In genomic region chr1:35769188-35769758, GRCh38 we compare ENCODE assay signal across 9 cellular contexts. TPM values are rescaled to one million over a fixed set of nuclear protein-coding genes. Genes with fewer than 3 reads are reported as not detected.
DNase-seq lines count a peak whose midpoint lies in the region; ATAC-seq, FAIRE-seq and TF ChIP-seq lines count a peak whose summit lies in the region.
"Had no signal": no experiment of that assay in that cellular context is flagged by ENCODE, and none has a peak within 500 bp of the region (broad histone marks: within the 10 kb centered on the region; RNA-seq: fewer than 3 reads in every experiment).

No MANE protein-coding gene starts in this region.

- peaks cover 0 to 17% (median 0%) of the 10 kb centered on the region in 11 experiments; a peak in 7 of 22 replicates for H4K20me1 ChIP-seq in BLaER1 treated with 17β-estradiol and CSF1 and Interleukin-3, amounts not matched to agents 10 nM and 100 nM

- H3K27ac Mint-ChIP-seq in activated CD4-positive, alpha-beta T cell treated with anti-CD3 and anti-CD28 coated beads, Interleukin-2, amount 10 ng/mL, durations not matched to agents 24 days and 14 days = peak overlapping the region; percentile 83
- peak overlapping the region; percentile 80 for H3K27ac Mint-ChIP-seq in dendritic cell treated with granulocyte-macrophage colony-stimulating factor and Interleukin-4, amounts not matched to agents 40 ng/mL and 50 ng/mL, for 4 days

- H3K9me3 Mint-ChIP-seq in activated CD4-positive, alpha-beta T cell treated with anti-CD3 and anti-CD28 coated beads, Interleukin-2, amount 10 ng/mL, durations not matched to agents 24 days and 14 days = no peaks in the 10 kb centered on the region
- no peaks in the 10 kb centered on the region for H3K9me3 Mint-ChIP-seq in dendritic cell treated with granulocyte-macrophage colony-stimulating factor and Interleukin-4, amounts not matched to agents 40 ng/mL and 50 ng/mL, for 4 days

- peak; percentile 86 for FAIRE-seq in GM19239 (lab: Jason Lieb, UNC)
- FAIRE-seq: islet of Langerhans had no signal

- peak; percentile 88 for DNase-seq in GM19239 (ENCODE audit: insufficient read length, low spot score)
- peak; percentile 99 for DNase-seq in NCI-H510A treated with DMSO at 0.1 percent for 48 hours (lab: John Stamatoyannopoulos, UW)
- DNase-seq in activated CD4-positive, alpha-beta T cell treated with anti-CD3 and anti-CD28 coated beads, Interleukin-2, amount 10 ng/mL, durations not matched to agents 24 days and 14 days = peak; percentile 97
- peak; percentile 82 for DNase-seq in stimulated activated CD4-positive, alpha-beta T cell treated with anti-CD3 and anti-CD28 coated beads, Interleukin-4, amount 100 ng/mL, for 1 hour

- H3K27me3 Mint-ChIP-seq in activated CD4-positive, alpha-beta T cell treated with anti-CD3 and anti-CD28 coated beads, Interleukin-2, amount 10 ng/mL, durations not matched to agents 24 days and 14 days = no peaks in the 10 kb centered on the region
- H3K27me3 Mint-ChIP-seq in dendritic cell treated with granulocyte-macrophage colony-stimulating factor and Interleukin-4, amounts not matched to agents 40 ng/mL and 50 ng/mL, for 4 days = no peaks in the 10 kb centered on the region

- H3K9me3 ChIP-seq in BLaER1 treated with 17β-estradiol and CSF1 and Interleukin-3, amounts not matched to agents 10 nM and 100 nM (replicated peaks in 1 of 11) = no peaks in the 10 kb centered on the region
- no peaks in the 10 kb centered on the region for H3K9me3 ChIP-seq in liver (ENCODE audit: control insufficient read depth in 4 of 4, low read length in 3 of 4)

- TF ChIP-seq RAD21 in liver (IDR thresholded peaks at IDR 0.05) = no peak

- H3K4me3 Mint-ChIP-seq in activated CD4-positive, alpha-beta T cell treated with anti-CD3 and anti-CD28 coated beads, Interleukin-2, amount 10 ng/mL, durations not matched to agents 24 days and 14 days = peak overlapping the region; percentile 93
- peak overlapping the region; percentile 92 for H3K4me3 Mint-ChIP-seq in dendritic cell treated with granulocyte-macrophage colony-stimulating factor and Interleukin-4, amounts not matched to agents 40 ng/mL and 50 ng/mL, for 4 days

- intact Hi-C loops in activated CD4-positive, alpha-beta T cell treated with anti-CD3 and anti-CD28 coated beads, Interleukin-2, amount 10 ng/mL, durations not matched to agents 24 days and 14 days (cut with micrococcal nuclease) = loop anchor here (1.0 to 2.0 kb wide), 2 partner anchors 50 to 212 kb away; partner anchors contain the start of genes C1orf216, KIAA0319L and NCDN
- intact Hi-C loops in dendritic cell treated with granulocyte-macrophage colony-stimulating factor and Interleukin-4, amounts not matched to agents 40 ng/mL and 50 ng/mL, for 4 days (cut with micrococcal nuclease) = no loop called here

- H3K4me2 ChIP-seq in BLaER1 treated with 17β-estradiol and CSF1 and Interleukin-3, amounts not matched to agents 10 nM and 100 nM = peak overlapping the region; percentile 77 to 91 (median 87)

- WGBS in liver = under 1% methylated on average over 58 of the region's 58 CpGs

- peak overlapping the region; percentile 80 to 96 (median 90) for H3K4me3 ChIP-seq in BLaER1 treated with 17β-estradiol and CSF1 and Interleukin-3, amounts not matched to agents 10 nM and 100 nM
- peak overlapping the region; percentile 78 to 79 (median 78) for H3K4me3 ChIP-seq in liver (ENCODE audit: low read depth in 1 of 3, low read length in 3 of 3)

- peaks cover 4% of the 10 kb centered on the region for H3K36me3 Mint-ChIP-seq in activated CD4-positive, alpha-beta T cell treated with anti-CD3 and anti-CD28 coated beads, Interleukin-2, amount 10 ng/mL, durations not matched to agents 24 days and 14 days (ENCODE audit: low read depth)
- peaks cover 9% of the 10 kb centered on the region for H3K36me3 Mint-ChIP-seq in dendritic cell treated with granulocyte-macrophage colony-stimulating factor and Interleukin-4, amounts not matched to agents 40 ng/mL and 50 ng/mL, for 4 days (ENCODE audit: low read depth)

- H3K36me3 ChIP-seq in BLaER1 treated with 17β-estradiol and CSF1 and Interleukin-3, amounts not matched to agents 10 nM and 100 nM = peaks cover 0 to 27% (median 10%) of the 10 kb centered on the region in 11 experiments; a peak in 12 of 22 replicates
- no peaks in the 10 kb centered on the region for H3K36me3 ChIP-seq in liver (ENCODE audit: control insufficient read depth in 4 of 4, insufficient read depth in 3 of 4, low read depth in 1 of 4, low read length in 3 of 4)

- peaks cover 25% of the 10 kb centered on the region for H3K4me1 Mint-ChIP-seq in activated CD4-positive, alpha-beta T cell treated with anti-CD3 and anti-CD28 coated beads, Interleukin-2, amount 10 ng/mL, durations not matched to agents 24 days and 14 days
- H3K4me1 Mint-ChIP-seq in dendritic cell treated with granulocyte-macrophage colony-stimulating factor and Interleukin-4, amounts not matched to agents 40 ng/mL and 50 ng/mL, for 4 days (ENCODE audit: low read depth) = peaks cover 7% of the 10 kb centered on the region

- TF ChIP-seq CTCF in liver (IDR thresholded peaks at IDR 0.05; ENCODE audit: low read depth, low read length, missing input control) = no peak

- peak; percentile 72 for ATAC-seq in HG03442 (IDR thresholded peaks at IDR 0.05; ENCODE audit: unreplicated experiment)

- peak overlapping the region; percentile 53 to 96 (median 90); a peak in 21 of 22 replicates for H3K27ac ChIP-seq in BLaER1 treated with 17β-estradiol and CSF1 and Interleukin-3, amounts not matched to agents 10 nM and 100 nM
- H3K27ac ChIP-seq in liver (ENCODE audit: low read depth in 1 of 2, low read length in 2 of 2) = peak overlapping the region; percentile 60 to 83

- H3K4me1 ChIP-seq in BLaER1 treated with 17β-estradiol and CSF1 and Interleukin-3, amounts not matched to agents 10 nM and 100 nM = peaks cover 9 to 23% (median 16%) of the 10 kb centered on the region in 10 experiments
- peaks cover 0 to 13% (median 6%) of the 10 kb centered on the region in 4 donors for H3K4me1 ChIP-seq in liver (ENCODE audit: control insufficient read depth in 4 of 4, insufficient read depth in 4 of 4, low read length in 3 of 4)

- H3K9ac ChIP-seq in BLaER1 treated with 17β-estradiol and CSF1 and Interleukin-3, amounts not matched to agents 10 nM and 100 nM = peak overlapping the region; percentile 80 to 97 (median 93)
- H3K9ac ChIP-seq in liver (ENCODE audit: low read depth in 1 of 2, low read length in 2 of 2) = peak overlapping the region; percentile 15 to 81

- H3K27me3 ChIP-seq in BLaER1 treated with 17β-estradiol and CSF1 and Interleukin-3, amounts not matched to agents 10 nM and 100 nM = no peaks in the 10 kb centered on the region
- H3K27me3 ChIP-seq in liver (ENCODE audit: control insufficient read depth in 4 of 4, insufficient read depth in 4 of 4, low read length in 3 of 4) = no peaks in the 10 kb centered on the region

TF ChIP-seq in liver, 16 proteins besides CTCF, POLR2A, EP300 and RAD21 (continues in another document):
- no peak for TF ChIP-seq TAF1 (conservative IDR thresholded peaks at IDR 0.05)
- TF ChIP-seq YY1 (IDR thresholded peaks at IDR 0.05) = peak; percentile 56
- TF ChIP-seq NR2F2 (IDR thresholded peaks at IDR 0.05) = no peak
- no peak for TF ChIP-seq ZBTB33 (IDR thresholded peaks at IDR 0.05)
- TF ChIP-seq GABPA (IDR thresholded peaks at IDR 0.05 in 1 of 2, conservative IDR thresholded peaks at IDR 0.05 in 1 of 2) = peak in 1 of 2 donors; percentile 73
- TF ChIP-seq ATF3 (IDR thresholded peaks at IDR 0.05) = no peak
- TF ChIP-seq MAX (IDR thresholded peaks at IDR 0.05) = no peak

RNA-seq across cellular contexts. Expression of gene CLSPN, which starts 0.5 kb away (rescaled TPM):
- total RNA-seq in activated CD4-positive, alpha-beta T cell treated with anti-CD3 and anti-CD28 coated beads, Interleukin-2, amount 10 ng/mL, durations not matched to agents 24 days and 14 days = 59.4 and 62.3 TPM in 2 replicates
- total RNA-seq in liver = 10 to 100 TPM in 1 of 2 donors, under 1 TPM in 1; 0.08 to 18.9 TPM
- polyA plus RNA-seq in liver = under 1 TPM; 0.15 to 0.50 TPM

RNA-seq across cellular contexts. Expression of gene AGO4, which starts 38.5 kb away (rescaled TPM):
- 7.2 and 10.0 TPM in 2 replicates for total RNA-seq in activated CD4-positive, alpha-beta T cell treated with anti-CD3 and anti-CD28 coated beads, Interleukin-2, amount 10 ng/mL, durations not matched to agents 24 days and 14 days
- total RNA-seq in liver = 10 to 100 TPM; 11.1 to 14.9 TPM
- polyA plus RNA-seq in liver = 1 to 10 TPM; 1.7 to 3.5 TPM

RNA-seq across cellular contexts. Expression of gene C1orf216, which starts 50.6 kb away (rescaled TPM):
- 25.0 and 26.0 TPM in 2 replicates for total RNA-seq in activated CD4-positive, alpha-beta T cell treated with anti-CD3 and anti-CD28 coated beads, Interleukin-2, amount 10 ng/mL, durations not matched to agents 24 days and 14 days
- total RNA-seq in liver = 1 to 10 TPM; 2.9 to 3.2 TPM
- polyA plus RNA-seq in liver = 1 to 10 TPM; 1.2 to 3.4 TPM

Comparison
In these comparisons a context has a peak if more than half of its experiments do, and no peak if none do; other contexts are left out.
1. Peak in every context shown above with its lines: DNase-seq, ATAC-seq, H3K4me3 ChIP-seq and H3K27ac ChIP-seq.